Comparison of ENCODE assay signal across 11 cellular contexts in genomic region chrX:101078716-101079115, GRCh38. TPM values are rescaled to one million over a fixed set of nuclear protein-coding genes. Genes with fewer than 3 reads are reported as not detected.
DNase-seq lines count a peak whose midpoint lies in the region; ATAC-seq and TF ChIP-seq lines count a peak whose summit lies in the region.
"Had no signal": no experiment of that assay in that cellular context is flagged by ENCODE, and none has a peak within 500 bp of the region (broad histone marks: within the 10 kb centered on the region; RNA-seq: fewer than 3 reads in every experiment).

Gene TMEM35A, plus strand, starts transcription at chrX:101078879. Its CDS starts 124 bp downstream, at chrX:101079003.

- DNase-seq in stimulated activated naive CD8-positive, alpha-beta T cell treated with anti-CD3 and anti-CD28 coated beads, Interleukin-15, amount 100 ng/mL, for 72 hours = no peak
- DNase-seq in stimulated activated naive CD8-positive, alpha-beta T cell treated with anti-CD3 and anti-CD28 coated beads, Interleukin-15, Interleukin-2, amounts not matched to agents 100 U/mL and 50 U/mL, for 24 hours = no peak
- no peak for DNase-seq in natural killer cell
- no peak for DNase-seq in aorta
- no peak for DNase-seq in islet precursor cell
- no peak for DNase-seq in Kasumi-1 (lab: John Stamatoyannopoulos, UW)
- DNase-seq: activated CD8-positive, alpha-beta T cell treated with anti-CD3 and anti-CD28 coated beads, Interleukin-2, amount 10 ng/mL, durations not matched to agents 7 days and 5 days; pancreas had no signal

- peak within 1 kb of the TSS in 1 of 2 donors; percentile 30 for H3K27ac Mint-ChIP-seq in stimulated activated naive CD8-positive, alpha-beta T cell treated with anti-CD3 and anti-CD28 coated beads, Interleukin-15, amount 100 ng/mL, for 72 hours
- H3K27ac Mint-ChIP-seq in natural killer cell = no peak within 1 kb of the TSS
- H3K27ac Mint-ChIP-seq: activated CD8-positive, alpha-beta T cell treated with anti-CD3 and anti-CD28 coated beads, Interleukin-2, amount 10 ng/mL, durations not matched to agents 7 days and 5 days had no signal

- peaks cover 0 to 3% of the 10 kb centered on the region in 2 donors for H3K4me1 ChIP-seq in esophagus (ENCODE audit: control insufficient read depth in 2 of 2, insufficient read depth in 2 of 2, low read length in 1 of 2)
- H3K4me1 ChIP-seq in aorta (ENCODE audit: control insufficient read depth in 1 of 2, insufficient read depth in 2 of 2, low read length in 2 of 2) = no peaks in the 10 kb centered on the region
- H3K4me1 ChIP-seq: pancreas had no signal

- peak within 1 kb of the TSS; percentile 33 to 45 for H3K4me3 Mint-ChIP-seq in stimulated activated naive CD8-positive, alpha-beta T cell treated with anti-CD3 and anti-CD28 coated beads, Interleukin-15, amount 100 ng/mL, for 72 hours
- H3K4me3 Mint-ChIP-seq in natural killer cell = peak within 1 kb of the TSS; percentile 43
- H3K4me3 Mint-ChIP-seq: activated CD8-positive, alpha-beta T cell treated with anti-CD3 and anti-CD28 coated beads, Interleukin-2, amount 10 ng/mL, durations not matched to agents 7 days and 5 days had no signal

- H3K27me3 ChIP-seq in esophagus (ENCODE audit: control insufficient read depth in 1 of 2, insufficient read depth in 2 of 2, low read length in 2 of 2) = no peaks in the 10 kb centered on the region
- H3K27me3 ChIP-seq in aorta (ENCODE audit: control insufficient read depth in 1 of 2, insufficient read depth in 2 of 2, low read length in 1 of 2) = no peaks in the 10 kb centered on the region

- H3K27me3 Mint-ChIP-seq in stimulated activated naive CD8-positive, alpha-beta T cell treated with anti-CD3 and anti-CD28 coated beads, Interleukin-15, amount 100 ng/mL, for 72 hours = peaks cover 29% of the 10 kb centered on the region
- peaks cover 14 to 42% of the 10 kb centered on the region in 2 donors for H3K27me3 Mint-ChIP-seq in natural killer cell (ENCODE audit: low read depth in 2 of 2)

- no peaks in the 10 kb centered on the region for H3K9me3 Mint-ChIP-seq in stimulated activated naive CD8-positive, alpha-beta T cell treated with anti-CD3 and anti-CD28 coated beads, Interleukin-15, amount 100 ng/mL, for 72 hours
- no peaks in the 10 kb centered on the region for H3K9me3 Mint-ChIP-seq in natural killer cell

- intact Hi-C loops in natural killer cell (cut with micrococcal nuclease) = no loop called here
- intact Hi-C loops in aorta (cut with DNase I) = no loop called here

- ATAC-seq in stimulated activated naive CD8-positive, alpha-beta T cell treated with anti-CD3 and anti-CD28 coated beads, Interleukin-15, amount 100 ng/mL, for 72 hours = no peak
- no peak for ATAC-seq in stimulated activated naive CD8-positive, alpha-beta T cell treated with anti-CD3 and anti-CD28 coated beads, Interleukin-15, Interleukin-2, amounts not matched to agents 100 U/mL and 50 U/mL, for 24 hours
- no peak for ATAC-seq in natural killer cell
- peak; percentile 74 for ATAC-seq in aorta (ENCODE audit: low FRiP score)
- no peak for ATAC-seq in HG03342 (IDR thresholded peaks at IDR 0.05; ENCODE audit: unreplicated experiment)
- ATAC-seq: activated CD8-positive, alpha-beta T cell treated with anti-CD3 and anti-CD28 coated beads, Interleukin-2, amount 10 ng/mL, durations not matched to agents 7 days and 5 days had no signal

- H3K4me1 Mint-ChIP-seq in stimulated activated naive CD8-positive, alpha-beta T cell treated with anti-CD3 and anti-CD28 coated beads, Interleukin-15, amount 100 ng/mL, for 72 hours = peaks cover 9% of the 10 kb centered on the region
- H3K4me1 Mint-ChIP-seq in natural killer cell = peaks cover 0 to 3% of the 10 kb centered on the region in 2 donors

- H3K9me3 ChIP-seq in esophagus (ENCODE audit: control insufficient read depth in 2 of 2, insufficient read depth in 1 of 2, low read depth in 1 of 2, low read length in 1 of 2) = no peaks in the 10 kb centered on the region
- no peaks in the 10 kb centered on the region for H3K9me3 ChIP-seq in aorta (ENCODE audit: control insufficient read depth, low read length)
- H3K9me3 ChIP-seq: pancreas had no signal

- TF ChIP-seq CTCF in natural killer cell (IDR thresholded peaks at IDR 0.05) = no peak

- H3K36me3 ChIP-seq in esophagus (ENCODE audit: control insufficient read depth in 2 of 2, insufficient read depth in 2 of 2, low read length in 1 of 2) (no peaks in the 10 kb centered on the region), aorta (ENCODE audit: control insufficient read depth in 1 of 2, insufficient read depth in 2 of 2, low read length in 1 of 2) (no peaks in the 10 kb centered on the region)
- H3K36me3 ChIP-seq: pancreas had no signal

- H3K27ac ChIP-seq in esophagus (ENCODE audit: low read depth in 2 of 2, low read length in 1 of 2) (no peak within 1 kb of the TSS), aorta (ENCODE audit: low read depth in 1 of 2, low read length in 2 of 2) (peak within 1 kb of the TSS in 1 of 2 donors; percentile 44)
- H3K27ac ChIP-seq: HL-60, pancreas had no signal

- no peaks in the 10 kb centered on the region for H3K36me3 Mint-ChIP-seq in natural killer cell

- 3 to 15% methylated on average over 12 of the region's 12 CpGs for WGBS in esophagus, 2 donors
- 2 to 12% methylated on average over 12 of the region's 12 CpGs for WGBS in aorta, 2 donors

- H3K4me3 ChIP-seq in esophagus (ENCODE audit: low read depth in 1 of 2, low read length in 2 of 2) = peak within 1 kb of the TSS; percentile 17 to 22
- H3K4me3 ChIP-seq in aorta (ENCODE audit: low read length in 2 of 2) = peak within 1 kb of the TSS; percentile 50 to 63
- H3K4me3 ChIP-seq: pancreas had no signal

RNA-seq across cellular contexts. Expression of gene TMEM35A, which starts in this region (rescaled TPM):
- polyA plus RNA-seq in esophagus (1 to 10 TPM in 1 of 2 donors, under 1 TPM in 1; 0.39 to 2.0 TPM), aorta (1 to 10 TPM; 2.9 to 3.7 TPM)
- total RNA-seq in natural killer cell (not detected), aorta (1 to 10 TPM; 3.2 to 3.7 TPM)
- total RNA-seq: activated CD8-positive, alpha-beta T cell treated with anti-CD3 and anti-CD28 coated beads, Interleukin-2, amount 10 ng/mL, durations not matched to agents 7 days and 5 days had no signal

Comparison
In these comparisons a context has a peak if more than half of its experiments do, and no peak if none do; other contexts are left out.
1. RNA of gene TMEM35A (total RNA-seq): 3.2 to 3.7 TPM in aorta; not detected in natural killer cell; every median in the first group is over 4 times any median in the second.